ENCODE assay signal across 8 cellular contexts in genomic region chr1:160646711-160647328, GRCh38. TPM values are rescaled to one million over a fixed set of nuclear protein-coding genes. Genes with fewer than 3 reads are reported as not detected.
A peak's percentile ranks its signal among the peaks of the same experiment; 100 is the strongest.
DNase-seq lines count a peak whose midpoint lies in the region; ATAC-seq and TF ChIP-seq lines count a peak whose summit lies in the region.

Gene SLAMF1, minus strand, starts transcription at chr1:160647044. Its CDS starts 99 bp downstream, at chr1:160646945.

- POLR2A ChIA-PET in activated CD4-positive, alpha-beta memory T cell treated with anti-CD3 and anti-CD28 coated beads, Interleukin-2, amount 10 ng/mL, durations not matched to agents 7 days and 5 days (lab: Charles Lee), result interaction anchor here (0.9 to 10.9 kb wide), 18 partner anchors 9 to 106 kb away, joined by 3 to 362 read pairs (median 10); partner anchors contain the start of gene CD48

- TF ChIP-seq CTCF in nephron progenitor cell (IDR thresholded peaks at IDR 0.05) (no peak), osteocyte (IDR thresholded peaks at IDR 0.05) (no peak)

- peak; percentile 65 to 70 for ATAC-seq in activated CD4-positive, CD25-positive, alpha-beta regulatory T cell treated with anti-CD3 and anti-CD28 coated beads, Interleukin-2, amount 50 U/mL, for 24 hours
- peak; percentile 54 for ATAC-seq in HG03097 (IDR thresholded peaks at IDR 0.05; ENCODE audit: low FRiP score, unreplicated experiment)

- no peaks in the 10 kb centered on the region for H3K27me3 Mint-ChIP-seq in activated CD4-positive, alpha-beta memory T cell treated with anti-CD3 and anti-CD28 coated beads, Interleukin-2, amount 10 ng/mL, durations not matched to agents 7 days and 5 days
- H3K27me3 Mint-ChIP-seq in nephron progenitor cell (ENCODE audit: low read depth, poor library complexity), result peaks cover 16% of the 10 kb centered on the region
- no peaks in the 10 kb centered on the region for H3K27me3 Mint-ChIP-seq in osteocyte (ENCODE audit: unreplicated experiment)

- peak within 1 kb of the TSS; percentile 88 for H3K4me3 Mint-ChIP-seq in activated CD4-positive, alpha-beta memory T cell treated with anti-CD3 and anti-CD28 coated beads, Interleukin-2, amount 10 ng/mL, durations not matched to agents 7 days and 5 days
- no peak within 1 kb of the TSS for H3K4me3 Mint-ChIP-seq in nephron progenitor cell
- H3K4me3 Mint-ChIP-seq in osteocyte (ENCODE audit: unreplicated experiment), result no peak within 1 kb of the TSS

- H3K27ac Mint-ChIP-seq in activated CD4-positive, alpha-beta memory T cell treated with anti-CD3 and anti-CD28 coated beads, Interleukin-2, amount 10 ng/mL, durations not matched to agents 7 days and 5 days, result peak within 1 kb of the TSS; percentile 89
- peak within 1 kb of the TSS; percentile 39 for H3K27ac Mint-ChIP-seq in nephron progenitor cell
- no peak within 1 kb of the TSS for H3K27ac Mint-ChIP-seq in osteocyte (ENCODE audit: unreplicated experiment)

- DNase-seq in activated CD4-positive, CD25-positive, alpha-beta regulatory T cell treated with anti-CD3 and anti-CD28 coated beads, Interleukin-2, amount 50 U/mL, for 72 hours, result no peak
- DNase-seq in activated CD4-positive, alpha-beta memory T cell treated with anti-CD3 and anti-CD28 coated beads, Interleukin-2, amount 10 ng/mL, durations not matched to agents 7 days and 5 days, result peak; percentile 49
- DNase-seq in nephron progenitor cell (no peak), AG08396 (ENCODE audit: low spot score) (no peak), osteocyte (ENCODE audit: extremely low spot score, unreplicated experiment) (no peak), NCI-H446 (lab: John Stamatoyannopoulos, UW) (no peak)

- peaks cover 2% of the 10 kb centered on the region for H3K9me3 Mint-ChIP-seq in activated CD4-positive, alpha-beta memory T cell treated with anti-CD3 and anti-CD28 coated beads, Interleukin-2, amount 10 ng/mL, durations not matched to agents 7 days and 5 days
- H3K9me3 Mint-ChIP-seq in nephron progenitor cell, result no peaks in the 10 kb centered on the region
- no peaks in the 10 kb centered on the region for H3K9me3 Mint-ChIP-seq in osteocyte (ENCODE audit: unreplicated experiment)

- CTCF ChIA-PET in activated CD4-positive, alpha-beta memory T cell treated with anti-CD3 and anti-CD28 coated beads, Interleukin-2, amount 10 ng/mL, durations not matched to agents 7 days and 5 days (lab: Charles Lee), result interaction anchor here (0.9 to 6.1 kb wide), 15 partner anchors 9 to 121 kb away, joined by 3 to 46 read pairs (median 7); no protein-coding TSS in a partner anchor

- peaks cover 53% of the 10 kb centered on the region for H3K4me1 Mint-ChIP-seq in activated CD4-positive, alpha-beta memory T cell treated with anti-CD3 and anti-CD28 coated beads, Interleukin-2, amount 10 ng/mL, durations not matched to agents 7 days and 5 days
- peaks cover 24% of the 10 kb centered on the region for H3K4me1 Mint-ChIP-seq in nephron progenitor cell
- H3K4me1 Mint-ChIP-seq in osteocyte (ENCODE audit: unreplicated experiment), result no peaks in the 10 kb centered on the region

- H3K36me3 Mint-ChIP-seq in activated CD4-positive, alpha-beta memory T cell treated with anti-CD3 and anti-CD28 coated beads, Interleukin-2, amount 10 ng/mL, durations not matched to agents 7 days and 5 days (ENCODE audit: low read depth), result peaks cover 58% of the 10 kb centered on the region
- H3K36me3 Mint-ChIP-seq in nephron progenitor cell (ENCODE audit: low read depth) (no peaks in the 10 kb centered on the region), osteocyte (ENCODE audit: unreplicated experiment) (no peaks in the 10 kb centered on the region)

RNA-seq across cellular contexts. Expression of gene SLAMF1, which starts in this region (rescaled TPM):
- total RNA-seq in activated CD4-positive, alpha-beta memory T cell treated with anti-CD3 and anti-CD28 coated beads, Interleukin-2, amount 10 ng/mL, durations not matched to agents 7 days and 5 days, result 100 to 1,000 TPM; 106 to 113 TPM
- not detected in 2 replicates for total RNA-seq in osteocyte

Comparison
In these comparisons a context has a peak if more than half of its experiments do, and no peak if none do; other contexts are left out.
1. RNA of gene SLAMF1 (total RNA-seq): 106 to 113 TPM in activated CD4-positive, alpha-beta memory T cell treated with anti-CD3 and anti-CD28 coated beads, Interleukin-2, amount 10 ng/mL, durations not matched to agents 7 days and 5 days; not detected in osteocyte; every median in the first group is over 100 times any median in the second.